ENCODE assay signal across 7 cellular contexts in the genomic region with DNA sequence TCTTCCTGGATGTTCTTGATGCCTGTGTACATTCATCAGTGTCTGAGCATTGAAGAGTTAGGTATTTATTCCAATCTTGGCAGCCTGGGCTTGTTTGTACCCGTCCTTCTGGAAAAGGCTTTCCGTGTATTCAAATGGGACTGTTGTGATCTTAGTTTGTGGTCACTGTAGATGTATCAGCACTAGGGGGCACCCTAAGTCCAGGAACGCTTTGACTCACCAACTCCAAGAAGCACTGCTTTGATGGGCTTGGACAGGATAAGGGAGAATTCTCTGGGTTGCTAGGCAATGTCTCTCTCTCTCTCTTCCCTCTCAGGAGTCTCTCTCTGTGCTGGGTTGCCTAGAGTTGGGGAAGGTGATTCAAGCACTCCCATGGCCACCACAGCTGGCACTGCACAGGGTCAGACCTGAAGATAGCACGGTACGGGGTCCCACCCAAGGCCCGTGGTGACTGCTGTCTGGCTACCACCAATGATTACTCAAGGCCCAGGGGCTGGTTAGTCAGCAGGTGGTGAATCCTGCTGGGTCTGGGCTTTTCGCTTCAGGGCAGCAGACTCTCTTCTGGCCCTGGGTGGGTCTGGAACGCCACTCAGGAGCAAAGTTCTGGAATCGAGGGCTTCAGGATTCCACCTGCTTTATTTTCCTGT.
A peak's percentile ranks its signal among the peaks of the same experiment; 100 is the strongest.
DNase-seq lines count a peak whose midpoint lies in the region; ATAC-seq and TF ChIP-seq lines count a peak whose summit lies in the region.

No MANE protein-coding gene starts in this region.

- peaks cover 30% of the 10 kb centered on the region for H3K36me3 Mint-ChIP-seq in HFFc6 (ENCODE audit: low read depth)

- H3K36me3 ChIP-seq in DOHH2 (ENCODE audit: control insufficient read depth, low read length) (peaks cover 6% of the 10 kb centered on the region; the same call in 1 of the 2 replicates), Panc1 (ENCODE audit: control insufficient read depth, insufficient read depth, low read length) (no peaks in the 10 kb centered on the region), mesenchymal stem cell (ENCODE audit: control insufficient read depth in 1 of 2, insufficient read depth in 2 of 2, low read depth in 1 of 2, low read length in 2 of 2) (peaks cover 0 to 9% of the 10 kb centered on the region in 2 experiments)

- H2BK15ac ChIP-seq in mesenchymal stem cell (ENCODE audit: low read depth, poor library complexity, severe bottlenecking): no peak overlapping the region

- no peak overlapping the region for H4K91ac ChIP-seq in mesenchymal stem cell (ENCODE audit: low read length)

- no peak overlapping the region for H2AK5ac ChIP-seq in mesenchymal stem cell (ENCODE audit: low read length, severe bottlenecking)

- in situ Hi-C loops in Panc1 (cut with HindIII; ENCODE audit: low pct_unique_long_range_greater_than_20kb, low sequenced_read_pairs): no loop called here

- CTCF ChIA-PET in Panc1 (lab: Charles Lee): interaction anchor here (0.6 to 0.7 kb wide), 2 partner anchors 12 to 912 kb away, joined by 3 to 4 read pairs; a partner anchor contains a TSS

- H3K14ac ChIP-seq in mesenchymal stem cell (ENCODE audit: low read length in 2 of 2): no peak overlapping the region

- no peaks in the 10 kb centered on the region for H3K4me1 ChIP-seq in DOHH2 (ENCODE audit: control insufficient read depth, low read length)
- H3K4me1 ChIP-seq in Panc1 (ENCODE audit: control insufficient read depth, insufficient read depth, low read length): no peaks in the 10 kb centered on the region
- H3K4me1 ChIP-seq in mesenchymal stem cell (ENCODE audit: control insufficient read depth, insufficient read depth, low read depth, low read length): peaks cover 3% of the 10 kb centered on the region

- H3K4me3 ChIP-seq in DOHH2 (ENCODE audit: low read length) (no peak overlapping the region), Panc1 (ENCODE audit: low read depth in 2 of 2, low read length in 2 of 2) (no peak overlapping the region), mesenchymal stem cell (ENCODE audit: insufficient read depth in 1 of 2, low read depth in 1 of 2, low read length in 2 of 2) (no peak overlapping the region)

- WGBS in mesenchymal stem cell: 78% methylated on average over 9 of the region's 9 CpGs

- no peaks in the 10 kb centered on the region for H4K20me1 ChIP-seq in DOHH2 (ENCODE audit: control insufficient read depth, insufficient read depth, low read depth, low read length)

- H3K9me3 ChIP-seq in DOHH2 (ENCODE audit: control insufficient read depth, insufficient read depth, low read length) (no peaks in the 10 kb centered on the region), Panc1 (ENCODE audit: control insufficient read depth, insufficient read depth, low read depth, low read length) (no peaks in the 10 kb centered on the region), mesenchymal stem cell (ENCODE audit: control insufficient read depth, low read length) (no peaks in the 10 kb centered on the region)

- no peak overlapping the region for H2BK12ac ChIP-seq in mesenchymal stem cell (ENCODE audit: low read length in 2 of 2)

- H3K9ac ChIP-seq in mesenchymal stem cell (ENCODE audit: low read length): no peak overlapping the region

- H3K27ac ChIP-seq in DOHH2 (ENCODE audit: low read depth, low read length): no peak overlapping the region
- no peak overlapping the region for H3K27ac ChIP-seq in Panc1 (ENCODE audit: low read length)
- no peak overlapping the region for H3K27ac ChIP-seq in mesenchymal stem cell (ENCODE audit: low read length, poor library complexity, severe bottlenecking)

- no peaks in the 10 kb centered on the region for H3F3A ChIP-seq in DOHH2 (ENCODE audit: control insufficient read depth, insufficient read depth)

- no peaks in the 10 kb centered on the region; the same call in none of the 2 replicates for H3K27me3 Mint-ChIP-seq in HFFc6 (ENCODE audit: insufficient read depth)

- POLR2A ChIA-PET in Panc1 (lab: Charles Lee): no interaction called here

- H2BK5ac ChIP-seq in mesenchymal stem cell (ENCODE audit: low read depth, low read length, poor library complexity, severe bottlenecking): no peak overlapping the region

- BruUV-seq in Panc1 (replicated peaks; lab: Mats Ljungman, UMichigan): no TSS peak

- H3K27ac Mint-ChIP-seq in HFFc6: peak overlapping the region; percentile 59

- H2BK120ac ChIP-seq in mesenchymal stem cell (ENCODE audit: low read depth, low read length): no peak overlapping the region

- no peak overlapping the region for H2AFZ ChIP-seq in mesenchymal stem cell (ENCODE audit: low read depth, low read length)

- DNase-seq in HFFc6 (peak; percentile 78), Panc1 (ENCODE audit: low read depth, low spot score) (peak; percentile 8), ecto neural progenitor cell (ENCODE audit: low spot score) (peak; percentile 63), mesenchymal stem cell (peak; percentile 78), activated gamma-delta T cell (lab: John Stamatoyannopoulos, UW) (no peak)

- H3K79me1 ChIP-seq in mesenchymal stem cell (replicated peaks; ENCODE audit: low read length, poor library complexity, severe bottlenecking): no peaks in the 10 kb centered on the region

- no peaks in the 10 kb centered on the region for H3K79me2 ChIP-seq in DOHH2 (ENCODE audit: control insufficient read depth, low read length)

- no peaks in the 10 kb centered on the region for H3K9me2 ChIP-seq in DOHH2 (replicated peaks; ENCODE audit: control insufficient read depth, low read length)

- no peak overlapping the region for H3K18ac ChIP-seq in mesenchymal stem cell (ENCODE audit: low read depth in 1 of 2, low read length in 2 of 2)

- ATAC-seq in Panc1 (peak; percentile 76), HG03432 (IDR thresholded peaks at IDR 0.05; ENCODE audit: unreplicated experiment) (no peak)

- H3K27me3 ChIP-seq in DOHH2 (ENCODE audit: control insufficient read depth, low read length) (no peaks in the 10 kb centered on the region), Panc1 (ENCODE audit: control insufficient read depth, insufficient read depth, low read length) (no peaks in the 10 kb centered on the region), mesenchymal stem cell (ENCODE audit: control insufficient read depth in 1 of 2, insufficient read depth in 1 of 2, low read length in 2 of 2) (no peaks in the 10 kb centered on the region)

- no peak overlapping the region for H3K4ac ChIP-seq in mesenchymal stem cell (ENCODE audit: low read depth in 1 of 2, low read length in 2 of 2)

- H4K8ac ChIP-seq in mesenchymal stem cell (ENCODE audit: low read length): no peak overlapping the region

- H3K4me1 Mint-ChIP-seq in HFFc6 (ENCODE audit: low read depth): peaks cover 49% of the 10 kb centered on the region

- TF ChIP-seq CTCF in DOHH2 (IDR thresholded peaks at IDR 0.05; ENCODE audit: low read depth, low read length, poor library complexity, severe bottlenecking) (peak; percentile 74), HFFc6 (IDR thresholded peaks at IDR 0.05) (peak; percentile 86), Panc1 (IDR thresholded peaks at IDR 0.05) (peak; percentile 58)

- H3K4me2 ChIP-seq in DOHH2 (ENCODE audit: low read length) (no peak overlapping the region), mesenchymal stem cell (ENCODE audit: low read length, poor library complexity, severe bottlenecking) (no peak overlapping the region)

- no peaks in the 10 kb centered on the region for H3K9me3 Mint-ChIP-seq in HFFc6

- H3K23ac ChIP-seq in mesenchymal stem cell (ENCODE audit: low read length in 2 of 2): no peak overlapping the region

- intact Hi-C loops in Panc1 (cut with micrococcal nuclease; ENCODE audit: unreplicated experiment): no loop called here

- no peak overlapping the region for H3K4me3 Mint-ChIP-seq in HFFc6
